Comparison of ENCODE assay signal across 26 cellular contexts in genomic region chr12:66683073-66683472, GRCh38. TPM values are rescaled to one million over a fixed set of nuclear protein-coding genes. Genes with fewer than 3 reads are reported as not detected.
"Had no signal": no experiment of that assay in that cellular context is flagged by ENCODE, and none has a peak within 500 bp of the region (broad histone marks: within the 10 kb centered on the region; RNA-seq: fewer than 3 reads in every experiment).

No MANE protein-coding gene starts in this region.

- H3K4me3 Mint-ChIP-seq: activated CD4-positive, alpha-beta T cell treated with anti-CD3 and anti-CD28 coated beads, Interleukin-2, amount 10 ng/mL, durations not matched to agents 7 days and 5 days; activated CD8-positive, alpha-beta T cell treated with anti-CD3 and anti-CD28 coated beads, Interleukin-2, amount 10 ng/mL, durations not matched to agents 7 days and 5 days; activated T-helper 1 cell treated with anti-CD3 and anti-CD28 coated beads, Interleukin-12 subunit alpha, Interleukin-12 subunit beta, Interleukin-2, Interleukin-4 antibody, amounts not matched to agents 30 ng/mL and 10 ng/mL and 1 ng/mL, durations not matched to agents 14 hours and 24 hours and 36 hours; natural killer cell had no signal

- H3K36me3 ChIP-seq: ascending aorta, brain microvascular endothelial cell, heart right ventricle, upper lobe of left lung had no signal

- H3K27me3 ChIP-seq: ascending aorta, upper lobe of left lung had no signal

- H3K9me3 Mint-ChIP-seq: activated CD4-positive, alpha-beta T cell treated with anti-CD3 and anti-CD28 coated beads, Interleukin-2, amount 10 ng/mL, durations not matched to agents 7 days and 5 days; activated T-helper 1 cell treated with anti-CD3 and anti-CD28 coated beads, Interleukin-12 subunit alpha, Interleukin-12 subunit beta, Interleukin-2, Interleukin-4 antibody, amounts not matched to agents 30 ng/mL and 10 ng/mL and 1 ng/mL, durations not matched to agents 14 hours and 24 hours and 36 hours; natural killer cell had no signal

- DNase-seq: activated CD4-positive, alpha-beta T cell treated with anti-CD3 and anti-CD28 coated beads, Interleukin-2, amount 10 ng/mL, durations not matched to agents 7 days and 5 days; activated CD4-positive, CD25-positive, alpha-beta regulatory T cell treated with anti-CD3 and anti-CD28 coated beads, Interleukin-2, amount 50 U/mL, for 72 hours; activated CD8-positive, alpha-beta T cell treated with anti-CD3 and anti-CD28 coated beads, Interleukin-2, amount 10 ng/mL, durations not matched to agents 7 days and 5 days; activated gamma-delta T cell; activated naive CD4-positive, alpha-beta T cell treated with anti-CD3 and anti-CD28 coated beads, Interleukin-2, amount 50 U/mL, for 16 hours; brain microvascular endothelial cell; caudate nucleus; dermis blood vessel endothelial cell; effector CD8-positive, alpha-beta T cell; erythroblast; foreskin fibroblast; heart right ventricle; islet precursor cell; left cardiac atrium; midbrain; natural killer cell; retina; stimulated activated CD4-positive, alpha-beta T cell treated with anti-CD3 and anti-CD28 coated beads, Interleukin-2, amount 100 ng/mL, for 48 hours; stimulated activated CD8-positive, alpha-beta memory T cell treated with anti-CD3 and anti-CD28 coated beads, Interleukin-4, amount 100 ng/mL, for 48 hours; stimulated activated naive CD4-positive, alpha-beta T cell treated with Interleukin-2 at 50 U/mL for 16 hours; upper lobe of left lung had no signal

- H3K27ac Mint-ChIP-seq: activated CD4-positive, alpha-beta T cell treated with anti-CD3 and anti-CD28 coated beads, Interleukin-2, amount 10 ng/mL, durations not matched to agents 7 days and 5 days; activated CD8-positive, alpha-beta T cell treated with anti-CD3 and anti-CD28 coated beads, Interleukin-2, amount 10 ng/mL, durations not matched to agents 7 days and 5 days; activated T-helper 1 cell treated with anti-CD3 and anti-CD28 coated beads, Interleukin-12 subunit alpha, Interleukin-12 subunit beta, Interleukin-2, Interleukin-4 antibody, amounts not matched to agents 30 ng/mL and 10 ng/mL and 1 ng/mL, durations not matched to agents 14 hours and 24 hours and 36 hours; natural killer cell; progenitor cell of endocrine pancreas had no signal

- H3K4me1 Mint-ChIP-seq: activated CD4-positive, alpha-beta T cell treated with anti-CD3 and anti-CD28 coated beads, Interleukin-2, amount 10 ng/mL, durations not matched to agents 7 days and 5 days; natural killer cell had no signal

- H3K9me3 ChIP-seq: ascending aorta, heart right ventricle, upper lobe of left lung had no signal

- H3K4me3 ChIP-seq: ascending aorta, heart right ventricle, upper lobe of left lung had no signal

- H3K27ac ChIP-seq: ascending aorta, brain microvascular endothelial cell, heart right ventricle, upper lobe of left lung, VCaP had no signal

- ATAC-seq: activated CD8-positive, alpha-beta T cell treated with anti-CD3 and anti-CD28 coated beads, Interleukin-2, amount 10 ng/mL, durations not matched to agents 7 days and 5 days; heart right ventricle; left cardiac atrium; natural killer cell had no signal

RNA-seq across cellular contexts. Expression of gene GRIP1, which starts 4.2 kb away (rescaled TPM):
- total RNA-seq: activated T-helper 1 cell treated with anti-CD3 and anti-CD28 coated beads, Interleukin-12 subunit alpha, Interleukin-12 subunit beta, Interleukin-2, Interleukin-4 antibody, amounts not matched to agents 30 ng/mL and 10 ng/mL and 1 ng/mL, durations not matched to agents 14 hours and 24 hours and 36 hours; ascending aorta; fibroblast of lung had no signal
